19 cellular contexts compared by ENCODE assay signal in genomic region chr10:75012471-75012870, GRCh38.
DNase-seq lines count a peak whose midpoint lies in the region; ATAC-seq, FAIRE-seq and TF ChIP-seq lines count a peak whose summit lies in the region.
"Had no signal": no experiment of that assay in that cellular context is flagged by ENCODE, and none has a peak within 500 bp of the region (broad histone marks: within the 10 kb centered on the region; RNA-seq: fewer than 3 reads in every experiment).

No MANE protein-coding gene starts in this region.

- TF ChIP-seq POLR2A in prostate gland (IDR thresholded peaks at IDR 0.05): no peak

- H3K27me3 ChIP-seq in CD4-positive, alpha-beta T cell (ENCODE audit: control insufficient read depth, insufficient read depth, low read length): no peaks in the 10 kb centered on the region
- H3K27me3 ChIP-seq in bronchial epithelial cell (ENCODE audit: control insufficient read depth, insufficient read depth, low read length) (no peaks in the 10 kb centered on the region), prostate gland (replicated peaks; ENCODE audit: insufficient read depth) (no peaks in the 10 kb centered on the region)
- H3K27me3 ChIP-seq: dorsolateral prefrontal cortex had no signal

- POLR2A ChIA-PET in CD4-positive, alpha-beta T cell (lab: Charles Lee): no interaction called here

- H3K4me3 ChIP-seq in bronchial epithelial cell (ENCODE audit: low read depth, low read length) (no peak overlapping the region), prostate gland (no peak overlapping the region)
- H3K4me3 ChIP-seq: dorsolateral prefrontal cortex, thoracic aorta had no signal

- no peak overlapping the region for H3K4me3 Mint-ChIP-seq in CD4-positive, alpha-beta T cell

- no peaks in the 10 kb centered on the region for H3K9me3 ChIP-seq in CD4-positive, alpha-beta T cell (ENCODE audit: control insufficient read depth, low read length)
- H3K9me3 ChIP-seq in prostate gland: no peaks in the 10 kb centered on the region
- H3K9me3 ChIP-seq: thoracic aorta had no signal

- H3K27ac Mint-ChIP-seq in CD4-positive, alpha-beta T cell: peak overlapping the region; percentile 84

- TF ChIP-seq CTCF in CD4-positive, alpha-beta T cell (IDR thresholded peaks at IDR 0.05): no peak
- TF ChIP-seq CTCF in bronchial epithelial cell (IDR thresholded peaks at IDR 0.05; ENCODE audit: insufficient read depth, low read length, severe bottlenecking) (no peak), prostate gland (IDR thresholded peaks at IDR 0.05) (no peak)

- H3K9me3 Mint-ChIP-seq in CD4-positive, alpha-beta T cell: no peaks in the 10 kb centered on the region

- intact Hi-C loops in CD4-positive, alpha-beta T cell (cut with DNase I, micrococcal nuclease): loop anchor here in 1 of 2 experiments (10.0 kb wide), 1 partner anchor 188 kb away; the partner anchor contains the start of gene KAT6B
- intact Hi-C loops in prostate gland (cut with DNase I): no loop called here
- intact Hi-C loops in posterior vena cava (cut with DNase I): no loop called here

- no peak for DNase-seq in CD4-positive, alpha-beta T cell
- DNase-seq in bronchial epithelial cell (ENCODE audit: low read depth) (no peak), prostate gland (ENCODE audit: low spot score) (no peak), DMS53 treated with DMSO at 0.1 percent for 48 hours (lab: John Stamatoyannopoulos, UW; ENCODE audit: unreplicated experiment) (no peak), HuH-7.5 (ENCODE audit: low spot score) (no peak), posterior vena cava (ENCODE audit: low spot score) (no peak)
- DNase-seq: activated gamma-delta T cell, DMS79, dorsolateral prefrontal cortex, hypothalamus, NCI-H1930, NCI-H69, RPMI8226, T-helper 2 cell had no signal

- no peak for ATAC-seq in CD4-positive, alpha-beta T cell (ENCODE audit: poor library complexity)
- ATAC-seq in GM18907 (IDR thresholded peaks at IDR 0.05; ENCODE audit: unreplicated experiment) (peak; percentile 37), HG03196 (IDR thresholded peaks at IDR 0.05; ENCODE audit: unreplicated experiment) (peak; percentile 40)

- H3K4me1 Mint-ChIP-seq in CD4-positive, alpha-beta T cell (ENCODE audit: low read depth): peaks cover 67% of the 10 kb centered on the region

- H3K4me1 ChIP-seq in prostate gland (replicated peaks): no peaks in the 10 kb centered on the region

- FAIRE-seq in bronchial epithelial cell (lab: Jason Lieb, UNC): peak; percentile 40
- FAIRE-seq: H54 had no signal

- CTCF ChIA-PET in CD4-positive, alpha-beta T cell (lab: Charles Lee): no interaction called here

- no peak overlapping the region for H3K27ac ChIP-seq in CD4-positive, alpha-beta T cell (ENCODE audit: low read depth, low read length)
- H3K27ac ChIP-seq in prostate gland: no peak overlapping the region
- H3K27ac ChIP-seq: HL-60, thoracic aorta had no signal

- H3K27me3 Mint-ChIP-seq in CD4-positive, alpha-beta T cell: no peaks in the 10 kb centered on the region

- 96% methylated on average over 8 of the region's 8 CpGs for WGBS in prostate gland

- peaks cover 48% of the 10 kb centered on the region for H3K36me3 Mint-ChIP-seq in CD4-positive, alpha-beta T cell (ENCODE audit: low read depth)

- H3K36me3 ChIP-seq in bronchial epithelial cell (ENCODE audit: control insufficient read depth, insufficient read depth, low read length) (peaks cover 1% of the 10 kb centered on the region), prostate gland (no peaks in the 10 kb centered on the region)
- H3K36me3 ChIP-seq: thoracic aorta had no signal
